Comparison of ENCODE assay signal across 1 cellular context in genomic region chr18:12308386-12309100, GRCh38.
TF ChIP-seq lines count a peak whose summit lies in the region.

No MANE protein-coding gene starts in this region.

TF ChIP-seq in WTC11, 78 proteins besides CTCF, POLR2A, EP300 and RAD21 (continued from another document and continues in another):
- TF ChIP-seq RORB (CRISPR knock-in tag; IDR thresholded peaks at IDR 0.05) (no peak), GRHL2 (CRISPR knock-in tag; IDR thresholded peaks at IDR 0.05; ENCODE audit: insufficient replicate concordance, severe bottlenecking) (no peak), IRF1 (CRISPR knock-in tag; IDR thresholded peaks at IDR 0.05) (no peak), ZNF532 (CRISPR knock-in tag; IDR thresholded peaks at IDR 0.05; ENCODE audit: borderline replicate concordance) (no peak), KAT7 (CRISPR knock-in tag; IDR thresholded peaks at IDR 0.05; ENCODE audit: borderline replicate concordance) (no peak), NFE2L1 (CRISPR knock-in tag; IDR thresholded peaks at IDR 0.05) (no peak), ATF2 (CRISPR knock-in tag; IDR thresholded peaks at IDR 0.05; ENCODE audit: borderline replicate concordance, low read depth) (no peak), ZBTB43 (CRISPR knock-in tag; IDR thresholded peaks at IDR 0.05) (no peak), STAT6 (CRISPR knock-in tag; conservative IDR thresholded peaks at IDR 0.05; ENCODE audit: low read depth) (no peak), ATF1 (CRISPR knock-in tag; IDR thresholded peaks at IDR 0.05) (no peak), ZNF416 (CRISPR knock-in tag; IDR thresholded peaks at IDR 0.05) (no peak), FOXJ3 (CRISPR knock-in tag; IDR thresholded peaks at IDR 0.05; ENCODE audit: borderline replicate concordance) (no peak), MYBL2 (CRISPR knock-in tag; IDR thresholded peaks at IDR 0.05) (peak; percentile 63; the same call in 1 of the 2 replicates), ZBTB21 (CRISPR knock-in tag; IDR thresholded peaks at IDR 0.05; ENCODE audit: borderline replicate concordance) (0 out of 2 replicates have a peak, but pooled peaks have one; percentile 19), USF2 (CRISPR knock-in tag; IDR thresholded peaks at IDR 0.05) (no peak), E2F5 (CRISPR knock-in tag; IDR thresholded peaks at IDR 0.05) (0 out of 2 replicates have a peak, but pooled peaks have one; percentile 35), NR2C2 (CRISPR knock-in tag; IDR thresholded peaks at IDR 0.05) (no peak), ERG (CRISPR knock-in tag; IDR thresholded peaks at IDR 0.05) (no peak), ZNF232 (CRISPR knock-in tag; IDR thresholded peaks at IDR 0.05) (no peak), CREB1 (CRISPR knock-in tag; IDR thresholded peaks at IDR 0.05) (no peak), ZMAT4 (CRISPR knock-in tag; IDR thresholded peaks at IDR 0.05) (no peak), SP1 (CRISPR knock-in tag; conservative IDR thresholded peaks at IDR 0.05) (peak; percentile 37; the same call in 1 of the 2 replicates), FOXP4 (CRISPR knock-in tag; IDR thresholded peaks at IDR 0.05) (no peak), TEAD1 (CRISPR knock-in tag; IDR thresholded peaks at IDR 0.05) (0 out of 2 replicates have a peak, but pooled peaks have one; percentile 5), ZNF138 (CRISPR knock-in tag; conservative IDR thresholded peaks at IDR 0.05) (no peak), NR3C1 (CRISPR knock-in tag; conservative IDR thresholded peaks at IDR 0.05; ENCODE audit: low read depth) (no peak), FOXP1 (CRISPR knock-in tag; IDR thresholded peaks at IDR 0.05; ENCODE audit: borderline replicate concordance) (peak; percentile 18; the same call in 1 of the 2 replicates), CBFB (CRISPR knock-in tag; IDR thresholded peaks at IDR 0.05; ENCODE audit: low read depth) (no peak), JUN (CRISPR knock-in tag; IDR thresholded peaks at IDR 0.05) (no peak), SMAD4 (CRISPR knock-in tag; IDR thresholded peaks at IDR 0.05) (no peak), MAX (CRISPR knock-in tag; IDR thresholded peaks at IDR 0.05) (0 out of 2 replicates have a peak, but pooled peaks have one; percentile 24), RELA (CRISPR knock-in tag; IDR thresholded peaks at IDR 0.05; ENCODE audit: borderline replicate concordance) (no peak), GTF2I (CRISPR knock-in tag; conservative IDR thresholded peaks at IDR 0.05) (no peak), USF1 (CRISPR knock-in tag; IDR thresholded peaks at IDR 0.05) (no peak), FOXK1 (CRISPR knock-in tag; IDR thresholded peaks at IDR 0.05) (no peak), CREM (CRISPR knock-in tag; IDR thresholded peaks at IDR 0.05) (no peak), NFATC4 (CRISPR knock-in tag; IDR thresholded peaks at IDR 0.05) (no peak), MLX (CRISPR knock-in tag; IDR thresholded peaks at IDR 0.05) (no peak)
